In genomic region chr3:39101022-39101689, GRCh38 we compare ENCODE assay signal across 2 cellular contexts.
A peak's percentile ranks its signal among the peaks of the same experiment; 100 is the strongest.
TF ChIP-seq lines count a peak whose summit lies in the region.

No MANE protein-coding gene starts in this region.

TF ChIP-seq in SK-N-SH, 30 proteins besides CTCF, POLR2A, EP300 and RAD21:
- TF ChIP-seq NRF1 (IDR thresholded peaks at IDR 0.05; ENCODE audit: low read depth, low read length) (no peak), MAX (IDR thresholded peaks at IDR 0.05; ENCODE audit: low read depth) (no peak), USF1 (IDR thresholded peaks at IDR 0.05; ENCODE audit: borderline replicate concordance, low read depth) (no peak), SMC3 (IDR thresholded peaks at IDR 0.05; ENCODE audit: low read depth, low read length) (peak; percentile 54), RCOR1 (IDR thresholded peaks at IDR 0.05; ENCODE audit: low read length) (no peak), ELF1 (IDR thresholded peaks at IDR 0.05) (no peak)
- TF ChIP-seq, protein P1, sequence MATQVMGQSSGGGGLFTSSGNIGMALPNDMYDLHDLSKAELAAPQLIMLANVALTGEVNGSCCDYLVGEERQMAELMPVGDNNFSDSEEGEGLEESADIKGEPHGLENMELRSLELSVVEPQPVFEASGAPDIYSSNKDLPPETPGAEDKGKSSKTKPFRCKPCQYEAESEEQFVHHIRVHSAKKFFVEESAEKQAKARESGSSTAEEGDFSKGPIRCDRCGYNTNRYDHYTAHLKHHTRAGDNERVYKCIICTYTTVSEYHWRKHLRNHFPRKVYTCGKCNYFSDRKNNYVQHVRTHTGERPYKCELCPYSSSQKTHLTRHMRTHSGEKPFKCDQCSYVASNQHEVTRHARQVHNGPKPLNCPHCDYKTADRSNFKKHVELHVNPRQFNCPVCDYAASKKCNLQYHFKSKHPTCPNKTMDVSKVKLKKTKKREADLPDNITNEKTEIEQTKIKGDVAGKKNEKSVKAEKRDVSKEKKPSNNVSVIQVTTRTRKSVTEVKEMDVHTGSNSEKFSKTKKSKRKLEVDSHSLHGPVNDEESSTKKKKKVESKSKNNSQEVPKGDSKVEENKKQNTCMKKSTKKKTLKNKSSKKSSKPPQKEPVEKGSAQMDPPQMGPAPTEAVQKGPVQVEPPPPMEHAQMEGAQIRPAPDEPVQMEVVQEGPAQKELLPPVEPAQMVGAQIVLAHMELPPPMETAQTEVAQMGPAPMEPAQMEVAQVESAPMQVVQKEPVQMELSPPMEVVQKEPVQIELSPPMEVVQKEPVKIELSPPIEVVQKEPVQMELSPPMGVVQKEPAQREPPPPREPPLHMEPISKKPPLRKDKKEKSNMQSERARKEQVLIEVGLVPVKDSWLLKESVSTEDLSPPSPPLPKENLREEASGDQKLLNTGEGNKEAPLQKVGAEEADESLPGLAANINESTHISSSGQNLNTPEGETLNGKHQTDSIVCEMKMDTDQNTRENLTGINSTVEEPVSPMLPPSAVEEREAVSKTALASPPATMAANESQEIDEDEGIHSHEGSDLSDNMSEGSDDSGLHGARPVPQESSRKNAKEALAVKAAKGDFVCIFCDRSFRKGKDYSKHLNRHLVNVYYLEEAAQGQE (IDR thresholded peaks at IDR 0.05; ENCODE audit: low read depth, low read length), result no peak
- TF ChIP-seq, protein P2, sequence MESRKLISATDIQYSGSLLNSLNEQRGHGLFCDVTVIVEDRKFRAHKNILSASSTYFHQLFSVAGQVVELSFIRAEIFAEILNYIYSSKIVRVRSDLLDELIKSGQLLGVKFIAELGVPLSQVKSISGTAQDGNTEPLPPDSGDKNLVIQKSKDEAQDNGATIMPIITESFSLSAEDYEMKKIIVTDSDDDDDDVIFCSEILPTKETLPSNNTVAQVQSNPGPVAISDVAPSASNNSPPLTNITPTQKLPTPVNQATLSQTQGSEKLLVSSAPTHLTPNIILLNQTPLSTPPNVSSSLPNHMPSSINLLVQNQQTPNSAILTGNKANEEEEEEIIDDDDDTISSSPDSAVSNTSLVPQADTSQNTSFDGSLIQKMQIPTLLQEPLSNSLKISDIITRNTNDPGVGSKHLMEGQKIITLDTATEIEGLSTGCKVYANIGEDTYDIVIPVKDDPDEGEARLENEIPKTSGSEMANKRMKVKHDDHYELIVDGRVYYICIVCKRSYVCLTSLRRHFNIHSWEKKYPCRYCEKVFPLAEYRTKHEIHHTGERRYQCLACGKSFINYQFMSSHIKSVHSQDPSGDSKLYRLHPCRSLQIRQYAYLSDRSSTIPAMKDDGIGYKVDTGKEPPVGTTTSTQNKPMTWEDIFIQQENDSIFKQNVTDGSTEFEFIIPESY (IDR thresholded peaks at IDR 0.05; ENCODE audit: borderline replicate concordance, low read depth), result no peak

TF ChIP-seq in GM12878, 131 proteins besides CTCF, POLR2A, EP300 and RAD21:
- TF ChIP-seq TBL1XR1 (IDR thresholded peaks at IDR 0.05; ENCODE audit: low read depth, low read length), result no peak
- peak; percentile 53; the same call in 1 of the 2 replicates for TF ChIP-seq YY1 (IDR thresholded peaks at IDR 0.05; ENCODE audit: low read depth, low read length)
- TF ChIP-seq NBN (IDR thresholded peaks at IDR 0.05), result 0 out of 2 replicates have a peak, but pooled peaks have one; percentile 61
- peak; percentile 75 for TF ChIP-seq SMC3 (IDR thresholded peaks at IDR 0.05; ENCODE audit: borderline replicate concordance, low read length)
- TF ChIP-seq SMARCA5 (IDR thresholded peaks at IDR 0.05), result 0 out of 2 replicates have a peak, but pooled peaks have one; percentile 57
- TF ChIP-seq NR2F1 (conservative IDR thresholded peaks at IDR 0.05), result peak; percentile 93
